In the genomic region with DNA sequence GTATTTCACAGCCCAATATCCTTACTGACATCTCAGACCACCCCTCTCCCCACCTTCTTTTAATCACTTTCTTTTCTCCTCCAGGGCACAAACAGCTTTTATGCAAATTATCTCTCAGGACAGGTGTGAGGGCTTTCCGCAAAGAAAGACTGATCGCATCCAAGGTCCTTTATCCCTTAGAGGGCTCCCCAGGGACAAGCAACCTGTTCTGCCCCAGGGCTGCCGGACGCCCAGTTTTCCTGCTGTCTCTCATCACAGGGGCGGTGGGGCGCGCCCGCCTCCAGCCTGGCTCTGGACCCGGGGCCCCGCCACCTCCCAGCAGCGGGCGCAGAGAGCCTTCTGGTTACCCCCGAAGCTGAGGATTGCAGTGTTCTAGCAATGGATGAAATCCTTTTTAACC, we compare ENCODE assay signal across 8 cellular contexts.
DNase-seq lines count a peak whose midpoint lies in the region; ATAC-seq and TF ChIP-seq lines count a peak whose summit lies in the region.

No MANE protein-coding gene starts in this region.

- H3K9me3 ChIP-seq in SU-DHL-6 (ENCODE audit: insufficient read depth, low read length) (no peaks in the 10 kb centered on the region), skeletal muscle tissue (ENCODE audit: control insufficient read depth in 3 of 3, low read length in 3 of 3) (no peaks in the 10 kb centered on the region)

- DNase-seq in NCI-H1105 treated with DMSO at 0.1 percent for 48 hours (lab: John Stamatoyannopoulos, UW) (peak; percentile 3), NCI-H1105 (lab: John Stamatoyannopoulos, UW) (no peak), glutamatergic neuron (peak; percentile 37), EL (no peak), middle frontal gyrus (ENCODE audit: extremely low spot score, low spot score) (no peak)

- no peaks in the 10 kb centered on the region for H3K9me2 ChIP-seq in SU-DHL-6 (replicated peaks; ENCODE audit: insufficient read depth, low read length)

- no peaks in the 10 kb centered on the region for H3K27me3 Mint-ChIP-seq in glutamatergic neuron (ENCODE audit: unreplicated experiment)

- H3K4me1 Mint-ChIP-seq in glutamatergic neuron (ENCODE audit: low read depth, unreplicated experiment) = peaks cover 17% of the 10 kb centered on the region

- ATAC-seq in HG03520 (IDR thresholded peaks at IDR 0.05; ENCODE audit: unreplicated experiment) = no peak

- H3K27me3 ChIP-seq in SU-DHL-6 (ENCODE audit: low read length) = no peaks in the 10 kb centered on the region
- H3K27me3 ChIP-seq in skeletal muscle tissue (ENCODE audit: control insufficient read depth in 3 of 3, insufficient read depth in 3 of 3, low read length in 3 of 3) = no peaks in the 10 kb centered on the region

- H3K4me3 Mint-ChIP-seq in glutamatergic neuron (ENCODE audit: unreplicated experiment) = peak overlapping the region; percentile 51

- no peaks in the 10 kb centered on the region for H4K20me1 ChIP-seq in SU-DHL-6 (ENCODE audit: low read depth, low read length)

- no peaks in the 10 kb centered on the region for H3K36me3 ChIP-seq in SU-DHL-6 (ENCODE audit: low read length)
- H3K36me3 ChIP-seq in skeletal muscle tissue (ENCODE audit: control insufficient read depth in 3 of 3, insufficient read depth in 3 of 3, low read length in 3 of 3) = no peaks in the 10 kb centered on the region

- peak overlapping the region; percentile 62 for H3K4me2 ChIP-seq in SU-DHL-6 (ENCODE audit: low read depth, low read length, poor library complexity, severe bottlenecking)

- no peak for TF ChIP-seq CTCF in SU-DHL-6 (IDR thresholded peaks at IDR 0.05; ENCODE audit: insufficient read depth, low read length, poor library complexity, severe bottlenecking)
- TF ChIP-seq CTCF in glutamatergic neuron (IDR thresholded peaks at IDR 0.05; ENCODE audit: partially characterized antibody, unreplicated experiment) = no peak

- H3K27ac Mint-ChIP-seq in glutamatergic neuron (ENCODE audit: unreplicated experiment) = peak overlapping the region; percentile 45

- peaks cover 6% of the 10 kb centered on the region for H3K9me3 Mint-ChIP-seq in glutamatergic neuron (ENCODE audit: unreplicated experiment)

- peaks cover 9 to 25% (median 13%) of the 10 kb centered on the region in 3 donors for H3K4me1 ChIP-seq in skeletal muscle tissue (ENCODE audit: control insufficient read depth in 3 of 3, insufficient read depth in 3 of 3, low read length in 3 of 3)

- H3K36me3 Mint-ChIP-seq in glutamatergic neuron (ENCODE audit: unreplicated experiment) = no peaks in the 10 kb centered on the region

- H3K4me3 ChIP-seq in SU-DHL-6 (ENCODE audit: insufficient read depth, low read length, poor library complexity, severe bottlenecking) (peak overlapping the region; percentile 63), skeletal muscle tissue (ENCODE audit: low read length in 3 of 3) (peak overlapping the region; percentile 77 to 85 (median 82))

- H3K27ac ChIP-seq in SU-DHL-6 (ENCODE audit: low read depth, low read length) (no peak overlapping the region), skeletal muscle tissue (ENCODE audit: low read depth, low read length) (peak overlapping the region; percentile 88)

- H3K9ac ChIP-seq in SU-DHL-6 (ENCODE audit: low read length) (peak overlapping the region; percentile 66), skeletal muscle tissue (ENCODE audit: low read depth in 1 of 3, low read length in 3 of 3) (peak overlapping the region in 2 of 3 donors; percentile 87 to 88)

- no peaks in the 10 kb centered on the region for H3K79me2 ChIP-seq in SU-DHL-6 (ENCODE audit: insufficient read depth, low read length)

- no peaks in the 10 kb centered on the region for H3F3A ChIP-seq in SU-DHL-6 (ENCODE audit: insufficient read depth)

- H2AFZ ChIP-seq in SU-DHL-6 (ENCODE audit: low read depth, low read length, severe bottlenecking) = peak overlapping the region; percentile 98

Comparison
In these comparisons a context has a peak if more than half of its experiments do, and no peak if none do; other contexts are left out.
1. DNase-seq: peak in NCI-H1105 treated with DMSO at 0.1 percent for 48 hours (single experiment) and glutamatergic neuron (single experiment); none in NCI-H1105 (single experiment), EL (single experiment) and middle frontal gyrus (single experiment).